In the genomic region with DNA sequence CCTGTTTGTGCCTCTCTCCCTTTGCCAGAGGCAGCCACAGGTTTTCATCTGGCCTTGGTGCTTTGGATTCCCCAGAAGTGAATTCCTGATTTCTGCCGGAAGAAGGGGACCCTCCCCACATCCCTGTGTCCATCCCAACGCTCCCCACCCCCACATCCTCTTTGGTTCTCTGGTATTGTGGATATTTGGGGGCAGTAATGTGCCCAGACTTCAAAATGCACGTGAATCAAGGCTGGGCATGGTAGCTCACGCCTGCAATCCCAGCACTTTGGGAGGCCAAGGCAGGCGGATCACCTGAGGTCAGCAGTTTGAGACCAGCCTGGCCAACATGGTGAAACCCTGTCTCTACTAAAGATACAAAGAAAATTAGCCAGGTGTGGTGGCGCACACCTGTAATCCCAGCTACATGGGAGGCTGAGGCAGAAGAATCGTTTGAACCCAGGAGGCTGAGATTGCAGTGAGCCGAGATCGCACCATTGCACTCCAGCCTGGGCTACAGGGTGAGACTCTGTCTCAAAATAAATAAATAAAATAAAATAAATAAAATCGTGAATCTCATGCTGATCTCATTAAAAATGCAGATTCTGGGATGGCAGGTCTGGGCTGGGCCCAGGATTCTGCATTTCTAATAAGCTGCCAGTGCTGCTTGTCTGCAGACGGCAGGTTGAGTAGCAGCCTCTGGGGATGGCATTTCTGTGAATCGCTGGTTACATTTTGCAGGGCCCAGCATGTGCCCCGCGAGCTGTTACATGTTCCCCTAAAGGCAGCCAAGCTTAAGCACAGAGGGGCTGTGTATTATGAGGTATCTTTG, we compare ENCODE assay signal across 8 cellular contexts. TPM values are rescaled to one million over a fixed set of nuclear protein-coding genes. Genes with fewer than 3 reads are reported as not detected.
DNase-seq lines count a peak whose midpoint lies in the region; ATAC-seq, FAIRE-seq and TF ChIP-seq lines count a peak whose summit lies in the region.
"Not testable (repeated sequence)": the region's sequence is repeated elsewhere in the genome, so short reads cannot be mapped to it uniquely, and the experiment has no call there.

No MANE protein-coding gene starts in this region.

- not testable (repeated sequence) for DNase-seq in A673 (ENCODE audit: low spot score); H9; SJSA1 (ENCODE audit: low read depth in 1 of 2, low spot score in 2 of 2); activated T-helper 1 cell treated with anti-CD3 and anti-CD28 coated beads, Interleukin-12 subunit alpha, Interleukin-12 subunit beta, Interleukin-2, Interleukin-4 antibody, amounts not matched to agents 30 ng/mL and 10 ng/mL and 1 ng/mL, durations not matched to agents 14 hours and 24 hours and 36 hours (ENCODE audit: low spot score); heart left ventricle
- DNase-seq in bronchial epithelial cell (ENCODE audit: low read depth) = peak; percentile 55
- DNase-seq in spleen = peak; percentile 46

- not testable (repeated sequence) for H2BK15ac ChIP-seq in H9 (ENCODE audit: low read depth, low read length)

- not testable (repeated sequence) for FAIRE-seq in bronchial epithelial cell (lab: Jason Lieb, UNC)

- not testable (repeated sequence) for H3K36me3 ChIP-seq in A673 (ENCODE audit: insufficient read depth, low read length, poor library complexity, severe bottlenecking); bronchial epithelial cell (ENCODE audit: control insufficient read depth, insufficient read depth, low read length); mucosa of stomach (ENCODE audit: control insufficient read depth, insufficient read depth, low read length)
- H3K36me3 ChIP-seq in SJSA1 (peaks cover 22% of the 10 kb centered on the region), heart left ventricle (peaks cover 0 to 26% (median 0%) of the 10 kb centered on the region in 9 donors), spleen (peaks cover 0 to 32% (median 9%) of the 10 kb centered on the region in 6 donors)

- not testable (repeated sequence) for H4K5ac ChIP-seq in H9 (ENCODE audit: insufficient read length, low read depth, low read length)

- not testable (repeated sequence) for H4K8ac ChIP-seq in H9 (replicated peaks; ENCODE audit: insufficient read length, low read depth, low read length)

- not testable (repeated sequence) for ATAC-seq in heart left ventricle

- H3K9me3 Mint-ChIP-seq in H9; activated T-helper 1 cell treated with anti-CD3 and anti-CD28 coated beads, Interleukin-12 subunit alpha, Interleukin-12 subunit beta, Interleukin-2, Interleukin-4 antibody, amounts not matched to agents 30 ng/mL and 10 ng/mL and 1 ng/mL, durations not matched to agents 14 hours and 24 hours and 36 hours: not testable (repeated sequence)

- not testable (repeated sequence) for H3K4me3 ChIP-seq in A673 (ENCODE audit: low read depth, low read length, poor library complexity, severe bottlenecking); SJSA1; bronchial epithelial cell (ENCODE audit: low read depth, low read length); heart left ventricle; mucosa of stomach (ENCODE audit: low read length); spleen

- H3K9me3 ChIP-seq in A673 (ENCODE audit: low read depth, low read length, poor library complexity, severe bottlenecking); H9 (ENCODE audit: control insufficient read depth, low read depth, low read length); SJSA1 (replicated peaks); heart left ventricle; mucosa of stomach (ENCODE audit: control insufficient read depth, low read length); spleen: not testable (repeated sequence)

- not testable (repeated sequence) for H3T11ph ChIP-seq in H9 (ENCODE audit: low read length)

- not testable (repeated sequence) for H4K20me1 ChIP-seq in H9 (ENCODE audit: control insufficient read depth, insufficient read depth, insufficient read length)

- peaks cover 30 to 31% of the 10 kb centered on the region in 2 experiments for H3K4me1 Mint-ChIP-seq in H9
- peaks cover 59% of the 10 kb centered on the region for H3K4me1 Mint-ChIP-seq in activated T-helper 1 cell treated with anti-CD3 and anti-CD28 coated beads, Interleukin-12 subunit alpha, Interleukin-12 subunit beta, Interleukin-2, Interleukin-4 antibody, amounts not matched to agents 30 ng/mL and 10 ng/mL and 1 ng/mL, durations not matched to agents 14 hours and 24 hours and 36 hours (ENCODE audit: low read depth)

- not testable (repeated sequence) for H3K23me2 ChIP-seq in H9 (ENCODE audit: insufficient read length, low read depth, low read length, poor library complexity, severe bottlenecking)

- H3K14ac ChIP-seq in H9 (ENCODE audit: insufficient read depth, low read length) = not testable (repeated sequence)

- H3K27ac ChIP-seq in A673 (ENCODE audit: low read depth, low read length, poor library complexity, severe bottlenecking) (peak overlapping the region; percentile 45), SJSA1 (peak overlapping the region; percentile 64), heart left ventricle (peak overlapping the region in 11 of 12 donors; percentile 5 to 86 (median 72)), spleen (peak overlapping the region in 5 of 8 donors; percentile 8 to 61 (median 50))
- not testable (repeated sequence) for H3K27ac ChIP-seq in H9 (ENCODE audit: insufficient read length, low read depth, low read length)

- not testable (repeated sequence) for H3K27me3 ChIP-seq in A673 (replicated peaks; ENCODE audit: insufficient read depth, low read depth, low read length, poor library complexity); H9 (ENCODE audit: insufficient read depth, low read length); SJSA1 (replicated peaks); bronchial epithelial cell (ENCODE audit: control insufficient read depth, insufficient read depth, low read length); heart left ventricle; mucosa of stomach (ENCODE audit: control insufficient read depth, insufficient read depth, low read length); spleen (replicated peaks in 1 of 7)

- not testable (repeated sequence) for H3K4me3 Mint-ChIP-seq in H9; activated T-helper 1 cell treated with anti-CD3 and anti-CD28 coated beads, Interleukin-12 subunit alpha, Interleukin-12 subunit beta, Interleukin-2, Interleukin-4 antibody, amounts not matched to agents 30 ng/mL and 10 ng/mL and 1 ng/mL, durations not matched to agents 14 hours and 24 hours and 36 hours

- not testable (repeated sequence) for H3K23ac ChIP-seq in H9 (ENCODE audit: insufficient read length, low read depth, low read length)

- POLR2A ChIA-PET in A673 (lab: Charles Lee; ENCODE audit: low non-redundant PET) = interaction anchor here (0.7 kb wide), 1 partner anchor 18 kb away, joined by 3 read pairs; no protein-coding TSS in a partner anchor

- not testable (repeated sequence) for H3K79me1 ChIP-seq in H9 (ENCODE audit: insufficient read depth, low read depth, low read length, poor library complexity, severe bottlenecking)

- intact Hi-C loops in A673 (cut with micrococcal nuclease; ENCODE audit: unreplicated experiment); activated T-helper 1 cell treated with anti-CD3 and anti-CD28 coated beads, Interleukin-12 subunit alpha, Interleukin-12 subunit beta, Interleukin-2, Interleukin-4 antibody, amounts not matched to agents 30 ng/mL and 10 ng/mL and 1 ng/mL, durations not matched to agents 14 hours and 24 hours and 36 hours (cut with micrococcal nuclease); spleen (cut with DNase I; ENCODE audit: low total_unique reads): not testable (repeated sequence)
- intact Hi-C loops in heart left ventricle (cut with DNase I) = loop anchor here in 1 of 10 donors (5.0 kb wide), 1 partner anchor 48 kb away; a partner anchor contains a TSS

- CTCF ChIA-PET in A673 (lab: Charles Lee) = interaction anchor here (0.6 kb wide), 1 partner anchor 1373 kb away, joined by 4 read pairs; no protein-coding TSS in a partner anchor

- not testable (repeated sequence) for BruUV-seq in A673 (replicated peaks; lab: Mats Ljungman, UMichigan)

- H2BK5ac ChIP-seq in H9 (ENCODE audit: insufficient read length, low read length) = not testable (repeated sequence)

- not testable (repeated sequence) for H2BK12ac ChIP-seq in H9 (ENCODE audit: insufficient read length, low read depth, low read length)

- H3K4ac ChIP-seq in H9 (ENCODE audit: low read depth, low read length) = not testable (repeated sequence)

- H2AK5ac ChIP-seq in H9 (ENCODE audit: insufficient read length, low read length) = not testable (repeated sequence)

- not testable (repeated sequence) for H2BK20ac ChIP-seq in H9 (ENCODE audit: low read depth, low read length, poor library complexity, severe bottlenecking)

- peaks cover 0 to 15% (median 3%) of the 10 kb centered on the region in 3 experiments; a peak in 4 of 7 replicates for H3K36me3 Mint-ChIP-seq in H9 (ENCODE audit: insufficient read depth in 1 of 3, low read depth in 3 of 3)
- peaks cover 41% of the 10 kb centered on the region for H3K36me3 Mint-ChIP-seq in activated T-helper 1 cell treated with anti-CD3 and anti-CD28 coated beads, Interleukin-12 subunit alpha, Interleukin-12 subunit beta, Interleukin-2, Interleukin-4 antibody, amounts not matched to agents 30 ng/mL and 10 ng/mL and 1 ng/mL, durations not matched to agents 14 hours and 24 hours and 36 hours (ENCODE audit: low read depth)

- not testable (repeated sequence) for H3K56ac ChIP-seq in H9 (ENCODE audit: insufficient read length, low read depth, low read length)

- H3K4me2 ChIP-seq in H9 (ENCODE audit: insufficient read depth, insufficient read length, low read length) = not testable (repeated sequence)

- H2AFZ ChIP-seq in H9 (ENCODE audit: low read length) = not testable (repeated sequence)

- H3K4me1 ChIP-seq in A673 (ENCODE audit: insufficient read depth, low read length, poor library complexity, severe bottlenecking) (peaks cover 45% of the 10 kb centered on the region), SJSA1 (replicated peaks) (peaks cover 53% of the 10 kb centered on the region), heart left ventricle (peaks cover 9 to 80% (median 57%) of the 10 kb centered on the region in 12 donors), mucosa of stomach (ENCODE audit: control insufficient read depth, insufficient read depth, low read length) (peaks cover 72% of the 10 kb centered on the region), spleen (peaks cover 23 to 69% (median 47%) of the 10 kb centered on the region in 6 donors)
- not testable (repeated sequence) for H3K4me1 ChIP-seq in H9 (ENCODE audit: insufficient read depth, low read length)

- TF ChIP-seq POLR2A in heart left ventricle (IDR thresholded peaks at IDR 0.05); spleen (IDR thresholded peaks at IDR 0.05): not testable (repeated sequence)

- not testable (repeated sequence) for TF ChIP-seq CTCF in A673 (conservative IDR thresholded peaks at IDR 0.05; ENCODE audit: low read depth, low read length); H9 (conservative IDR thresholded peaks at IDR 0.05); bronchial epithelial cell (IDR thresholded peaks at IDR 0.05; ENCODE audit: insufficient read depth, low read length, severe bottlenecking); heart left ventricle (IDR thresholded peaks at IDR 0.05); spleen (IDR thresholded peaks at IDR 0.05 in 8 of 11, conservative IDR thresholded peaks at IDR 0.05 in 3 of 11)

- not testable (repeated sequence) for H3K79me2 ChIP-seq in H9 (ENCODE audit: insufficient read depth, low read length)

- peak overlapping the region in 2 of 3 experiments; percentile 84; a peak in 4 of 7 replicates for H3K27ac Mint-ChIP-seq in H9
- H3K27ac Mint-ChIP-seq in activated T-helper 1 cell treated with anti-CD3 and anti-CD28 coated beads, Interleukin-12 subunit alpha, Interleukin-12 subunit beta, Interleukin-2, Interleukin-4 antibody, amounts not matched to agents 30 ng/mL and 10 ng/mL and 1 ng/mL, durations not matched to agents 14 hours and 24 hours and 36 hours = peak overlapping the region; percentile 69

- no CpG with 5 or more reads among the region's 14 CpGs for WGBS in H9 (ENCODE audit: extremely low coverage, insufficient read length, low lambda C conversion rate)
- WGBS in heart left ventricle, 4 donors = 87 to 91% (median 90%) methylated on average over 12 to 14 of the region's 14 CpGs
- WGBS in spleen, 5 donors = 87 to 91% (median 88%) methylated on average over 14 of the region's 14 CpGs

- H3K27me3 Mint-ChIP-seq in H9 (ENCODE audit: low read depth); activated T-helper 1 cell treated with anti-CD3 and anti-CD28 coated beads, Interleukin-12 subunit alpha, Interleukin-12 subunit beta, Interleukin-2, Interleukin-4 antibody, amounts not matched to agents 30 ng/mL and 10 ng/mL and 1 ng/mL, durations not matched to agents 14 hours and 24 hours and 36 hours (ENCODE audit: insufficient read depth): not testable (repeated sequence)

- not testable (repeated sequence) for H3K18ac ChIP-seq in H9 (ENCODE audit: insufficient read length, low read depth, low read length)

- H4K91ac ChIP-seq in H9 (ENCODE audit: insufficient read length, low read depth, low read length) = not testable (repeated sequence)

- H3K9ac ChIP-seq in H9 (ENCODE audit: extremely low read depth, insufficient read length, low read length) = not testable (repeated sequence)
- H3K9ac ChIP-seq in mucosa of stomach (ENCODE audit: low read length) = peak overlapping the region; percentile 16

- not testable (repeated sequence) for H2BK120ac ChIP-seq in H9 (ENCODE audit: low read depth, low read length, poor library complexity, severe bottlenecking)

RNA-seq across cellular contexts. Expression of a gene that starts 48.9 kb away (rescaled TPM):
- total RNA-seq in A673 (2021) = 34.5 and 37.0 TPM in 2 replicates
- total RNA-seq in H9 (2021) = 24.5 and 25.4 TPM in 2 replicates
- 20.9 and 23.7 TPM in 2 replicates for total RNA-seq in SJSA1 (2014; rRNA removed; shearing (Covaris generic))
- total RNA-seq in activated T-helper 1 cell treated with anti-CD3 and anti-CD28 coated beads, Interleukin-12 subunit alpha, Interleukin-12 subunit beta, Interleukin-2, Interleukin-4 antibody, amounts not matched to agents 30 ng/mL and 10 ng/mL and 1 ng/mL, durations not matched to agents 14 hours and 24 hours and 36 hours = 29.0 and 31.2 TPM in 2 replicates
- total RNA-seq in bronchial epithelial cell = 7.4 and 8.2 TPM in 2 replicates
- total RNA-seq in heart left ventricle = 10 to 100 TPM in 8 of 9 donors, 1 to 10 TPM in 1; 7.5 to 27.0 (median 18.2) TPM
- polyA plus RNA-seq in heart left ventricle = 10 to 100 TPM; 15.0 to 25.8 TPM
- 10 to 100 TPM in 5 of 7 donors, 1 to 10 TPM in 2; 6.7 to 34.0 (median 11.9) TPM for total RNA-seq in spleen
- polyA plus RNA-seq in spleen = 1 to 10 TPM; 2.4 to 2.8 (median 2.6) TPM
